In genomic region chr11:75920886-75921285, GRCh38 we compare ENCODE assay signal across 15 cellular contexts.
A peak's percentile ranks its signal among the peaks of the same experiment; 100 is the strongest.
DNase-seq lines count a peak whose midpoint lies in the region; ATAC-seq, FAIRE-seq and TF ChIP-seq lines count a peak whose summit lies in the region.
"Had no signal": no experiment of that assay in that cellular context is flagged by ENCODE, and none has a peak within 500 bp of the region (broad histone marks: within the 10 kb centered on the region; RNA-seq: fewer than 3 reads in every experiment).

No MANE protein-coding gene starts in this region.

- no peak overlapping the region for H3K27ac Mint-ChIP-seq in naive thymus-derived CD4-positive, alpha-beta T cell
- H3K27ac Mint-ChIP-seq: CD4-positive, alpha-beta T cell had no signal

- no peak overlapping the region for H2AFZ ChIP-seq in KMS-11 (ENCODE audit: low read depth)
- no peak overlapping the region for H2AFZ ChIP-seq in endothelial cell of umbilical vein (ENCODE audit: low read depth, low read length)

- peak; percentile 35 for DNase-seq in NCI-H69 (lab: John Stamatoyannopoulos, UW)
- peak; percentile 85 for DNase-seq in endothelial cell of umbilical vein (ENCODE audit: low read depth, low spot score)
- DNase-seq in activated CD8-positive, alpha-beta memory T cell treated with anti-CD3 and anti-CD28 coated beads for 24 hours = no peak
- no peak for DNase-seq in body of pancreas
- no peak for DNase-seq in naive thymus-derived CD4-positive, alpha-beta T cell
- DNase-seq: Caco-2; CD4-positive, alpha-beta T cell; GOT3; H7 had no signal

- no peak for FAIRE-seq in endothelial cell of umbilical vein (lab: Jason Lieb, UNC)
- FAIRE-seq: D721Med, GM18507 had no signal

- H3K27ac ChIP-seq in KMS-11 (no peak overlapping the region), endothelial cell of umbilical vein (ENCODE audit: insufficient read depth, low read depth, low read length) (no peak overlapping the region), body of pancreas (no peak overlapping the region)
- no peak overlapping the region for H3K27ac ChIP-seq in naive thymus-derived CD4-positive, alpha-beta T cell (ENCODE audit: low read depth, low read length)
- H3K27ac ChIP-seq: C4-2B, HL-60 had no signal

- intact Hi-C loops in endothelial cell of umbilical vein (cut with micrococcal nuclease) (loop anchor here (5.0 kb wide), 1 partner anchor 111 kb away; no protein-coding TSS in a partner anchor), body of pancreas (cut with DNase I) (no loop called here)
- intact Hi-C loops in naive thymus-derived CD4-positive, alpha-beta T cell (cut with micrococcal nuclease) = no loop called here

- H3K36me3 Mint-ChIP-seq in naive thymus-derived CD4-positive, alpha-beta T cell = peaks cover 4 to 24% (median 17%) of the 10 kb centered on the region in 5 donors

- H3K9me3 ChIP-seq in endothelial cell of umbilical vein (replicated peaks; ENCODE audit: control insufficient read depth, insufficient read depth, low read length) = no peaks in the 10 kb centered on the region
- H3K9me3 ChIP-seq in body of pancreas = no peaks in the 10 kb centered on the region
- no peaks in the 10 kb centered on the region for H3K9me3 ChIP-seq in naive thymus-derived CD4-positive, alpha-beta T cell (ENCODE audit: control insufficient read depth in 2 of 3, low read length in 3 of 3)
- H3K9me3 ChIP-seq: Caco-2 had no signal

- no peak for TF ChIP-seq CTCF in KMS-11 (conservative IDR thresholded peaks at IDR 0.05; ENCODE audit: low read depth, low read length)
- no peak for TF ChIP-seq CTCF in endothelial cell of umbilical vein (IDR thresholded peaks at IDR 0.05; ENCODE audit: extremely low read depth in 1 of 2, insufficient read depth in 1 of 2, low read depth in 1 of 2, low read length in 2 of 2)
- TF ChIP-seq CTCF in body of pancreas (IDR thresholded peaks at IDR 0.05) = no peak

- H3K79me2 ChIP-seq in KMS-11 (ENCODE audit: insufficient read depth, low read depth) = no peaks in the 10 kb centered on the region
- peaks cover 33% of the 10 kb centered on the region for H3K79me2 ChIP-seq in endothelial cell of umbilical vein (ENCODE audit: control insufficient read depth, insufficient read depth, low read length)

- H3K4me3 Mint-ChIP-seq in naive thymus-derived CD4-positive, alpha-beta T cell = no peak overlapping the region
- H3K4me3 Mint-ChIP-seq: CD4-positive, alpha-beta T cell had no signal

- H3K9me3 Mint-ChIP-seq in naive thymus-derived CD4-positive, alpha-beta T cell = no peaks in the 10 kb centered on the region
- H3K9me3 Mint-ChIP-seq: CD4-positive, alpha-beta T cell had no signal

- peaks cover 3 to 45% (median 13%) of the 10 kb centered on the region in 7 donors for H3K4me1 Mint-ChIP-seq in naive thymus-derived CD4-positive, alpha-beta T cell

- peak overlapping the region; percentile 96; the same call in 1 of the 2 replicates for H3K4me2 ChIP-seq in KMS-11
- no peak overlapping the region for H3K4me2 ChIP-seq in endothelial cell of umbilical vein (ENCODE audit: insufficient read depth, low read length)

- H3K36me3 ChIP-seq in KMS-11 (ENCODE audit: insufficient read depth) (no peaks in the 10 kb centered on the region), endothelial cell of umbilical vein (ENCODE audit: control insufficient read depth in 2 of 2, extremely low read depth in 1 of 2, insufficient read depth in 2 of 2, low read length in 2 of 2) (peaks cover 0 to 2% of the 10 kb centered on the region in 2 experiments), body of pancreas (replicated peaks in 1 of 2; ENCODE audit: insufficient read depth in 1 of 2, low read depth in 2 of 2) (no peaks in the 10 kb centered on the region)
- H3K36me3 ChIP-seq in naive thymus-derived CD4-positive, alpha-beta T cell (ENCODE audit: control insufficient read depth in 2 of 3, insufficient read depth in 3 of 3, low read length in 3 of 3) = no peaks in the 10 kb centered on the region

- ATAC-seq in GM19395 (IDR thresholded peaks at IDR 0.05; ENCODE audit: unreplicated experiment) (no peak), body of pancreas (no peak)
- no peak for ATAC-seq in naive thymus-derived CD4-positive, alpha-beta T cell

- no peak for TF ChIP-seq POLR2A in endothelial cell of umbilical vein (IDR thresholded peaks at IDR 0.05; ENCODE audit: low read depth, low read length)
- no peak for TF ChIP-seq POLR2A in body of pancreas (IDR thresholded peaks at IDR 0.05)

- H3K4me1 ChIP-seq in KMS-11 (ENCODE audit: low read depth, poor library complexity, severe bottlenecking) = peaks cover 50% of the 10 kb centered on the region
- H3K4me1 ChIP-seq in endothelial cell of umbilical vein (ENCODE audit: control insufficient read depth, extremely low read depth, insufficient read depth, low read length) = peaks cover 17% of the 10 kb centered on the region
- H3K4me1 ChIP-seq in body of pancreas = peaks cover 11% of the 10 kb centered on the region
- H3K4me1 ChIP-seq in naive thymus-derived CD4-positive, alpha-beta T cell (ENCODE audit: control insufficient read depth in 2 of 2, insufficient read depth in 2 of 2, low read length in 2 of 2) = no peaks in the 10 kb centered on the region

- H3K4me3 ChIP-seq in KMS-11 (IDR thresholded peaks at IDR 0.05; ENCODE audit: insufficient read depth, low read depth, low read length) (no peak overlapping the region), endothelial cell of umbilical vein (replicated peaks in 1 of 3; ENCODE audit: insufficient read depth in 1 of 3, low read depth in 1 of 3, low read length in 3 of 3) (no peak overlapping the region), body of pancreas (no peak overlapping the region)
- no peak overlapping the region for H3K4me3 ChIP-seq in naive thymus-derived CD4-positive, alpha-beta T cell (ENCODE audit: low read length)

- WGBS in body of pancreas, 2 donors = 21 to 41% methylated on average over 1 of the region's 1 CpG

- H3K27me3 Mint-ChIP-seq in naive thymus-derived CD4-positive, alpha-beta T cell = no peaks in the 10 kb centered on the region
- H3K27me3 Mint-ChIP-seq: CD4-positive, alpha-beta T cell had no signal

- dilution Hi-C loops in endothelial cell of umbilical vein (cut with MboI; ENCODE audit: extremely low pct_ligation_motif_present, low sequenced_read_pairs) = no loop called here

- H3K9ac ChIP-seq in KMS-11 (no peak overlapping the region), endothelial cell of umbilical vein (replicated peaks; ENCODE audit: extremely low read depth, insufficient read depth, low read length) (no peak overlapping the region)

- H4K20me1 ChIP-seq in KMS-11 (ENCODE audit: insufficient read depth) = no peaks in the 10 kb centered on the region; the same call in 1 of the 2 replicates
- peaks cover 5% of the 10 kb centered on the region for H4K20me1 ChIP-seq in endothelial cell of umbilical vein (replicated peaks; ENCODE audit: control insufficient read depth, extremely low read depth, insufficient read depth, low read length)

- H3K9me1 ChIP-seq in endothelial cell of umbilical vein (replicated peaks; ENCODE audit: control insufficient read depth, extremely low read depth, insufficient read depth, low read length) = peaks cover 4% of the 10 kb centered on the region

- BruUV-seq in endothelial cell of umbilical vein (replicated peaks; lab: Mats Ljungman, UMichigan) = no TSS peak

- POLR2A ChIA-PET in endothelial cell of umbilical vein (lab: Charles Lee) = interaction anchor here (0.5 kb wide), 1 partner anchor 51 kb away, joined by 3 read pairs; no protein-coding TSS in a partner anchor
- POLR2A ChIA-PET in naive thymus-derived CD4-positive, alpha-beta T cell (lab: Charles Lee) = no interaction called here

- H3K27me3 ChIP-seq in KMS-11 (ENCODE audit: insufficient read depth, low read depth) (no peaks in the 10 kb centered on the region), endothelial cell of umbilical vein (ENCODE audit: control insufficient read depth in 2 of 2, insufficient read depth in 2 of 2, low read length in 2 of 2) (no peaks in the 10 kb centered on the region), body of pancreas (no peaks in the 10 kb centered on the region)
- no peaks in the 10 kb centered on the region for H3K27me3 ChIP-seq in naive thymus-derived CD4-positive, alpha-beta T cell (ENCODE audit: control insufficient read depth in 2 of 2, insufficient read depth in 2 of 2, low read length in 2 of 2)

- CTCF ChIA-PET in endothelial cell of umbilical vein (lab: Charles Lee) = no interaction called here
- CTCF ChIA-PET in naive thymus-derived CD4-positive, alpha-beta T cell (lab: Charles Lee) = no interaction called here

TF ChIP-seq in endothelial cell of umbilical vein, 7 proteins besides CTCF, POLR2A, EP300 and RAD21:
- no peak for TF ChIP-seq FOS (IDR thresholded peaks at IDR 0.05; ENCODE audit: borderline replicate concordance, insufficient read depth, low read length)
- TF ChIP-seq EZH2 (IDR thresholded peaks at IDR 0.05; ENCODE audit: borderline replicate concordance, low read depth, low read length, severe bottlenecking) = no peak
- no peak for TF ChIP-seq POLR2AphosphoS5 (IDR thresholded peaks at IDR 0.05; ENCODE audit: insufficient read depth, low read depth, low read length)
- no peak for TF ChIP-seq MAX (IDR thresholded peaks at IDR 0.05; ENCODE audit: insufficient read depth, insufficient read length)
- TF ChIP-seq JUN (IDR thresholded peaks at IDR 0.05; ENCODE audit: borderline replicate concordance, insufficient read depth, insufficient read length, low read depth) = peak; percentile 23
- TF ChIP-seq GATA2 (IDR thresholded peaks at IDR 0.05; ENCODE audit: insufficient read depth, insufficient read length, low read depth, low read length) = no peak
- TF ChIP-seq MYC (IDR thresholded peaks at IDR 0.05; ENCODE audit: low read depth, low read length) = no peak

Comparison
In these comparisons a context has a peak if more than half of its experiments do, and no peak if none do; other contexts are left out.
1. DNase-seq: peak in NCI-H69 (single experiment) and endothelial cell of umbilical vein (single experiment); none in activated CD8-positive, alpha-beta memory T cell treated with anti-CD3 and anti-CD28 coated beads for 24 hours (single experiment), body of pancreas (0 of 4) and naive thymus-derived CD4-positive, alpha-beta T cell (0 of 9).